ENCODE assay signal across 8 cellular contexts in the genomic region with DNA sequence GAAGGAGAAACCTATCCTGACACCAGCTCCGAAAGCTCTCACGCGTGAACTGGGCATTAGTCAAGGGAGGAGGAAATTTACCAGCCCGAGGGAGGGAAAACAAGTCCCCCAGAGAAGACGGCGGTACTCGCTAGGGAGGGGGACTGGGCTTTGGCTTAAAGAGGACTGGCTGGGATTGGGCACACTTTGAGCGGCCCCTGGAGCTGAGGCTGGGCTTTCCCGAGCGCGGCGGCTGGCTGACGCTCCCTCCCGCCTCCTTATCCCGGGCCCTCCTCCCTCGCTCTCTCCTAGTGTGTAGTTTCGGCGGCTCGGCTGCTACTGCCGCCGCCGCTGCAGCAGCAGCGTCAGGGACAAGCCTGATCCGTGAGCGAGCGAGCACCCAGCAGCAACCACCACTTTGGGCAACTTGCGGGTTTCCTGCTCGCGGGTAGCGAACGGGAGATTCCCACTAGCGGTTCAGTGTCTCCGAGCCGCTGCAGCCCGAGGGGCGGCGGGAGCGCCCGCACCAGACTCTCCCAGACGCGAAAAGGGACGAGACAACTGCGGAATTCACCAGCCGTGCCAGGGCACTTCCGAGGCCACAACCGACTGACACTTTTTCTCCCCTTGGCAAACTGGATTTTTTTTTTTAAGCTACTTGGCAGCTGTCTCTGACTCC. TPM values are rescaled to one million over a fixed set of nuclear protein-coding genes. Genes with fewer than 3 reads are reported as not detected.
DNase-seq lines count a peak whose midpoint lies in the region; ATAC-seq and TF ChIP-seq lines count a peak whose summit lies in the region.

No MANE protein-coding gene starts in this region.

- H3K4me3 ChIP-seq in kidney epithelial cell (ENCODE audit: low read depth, low read length) (peak overlapping the region; percentile 48), stomach smooth muscle (ENCODE audit: low read length in 2 of 2) (peak overlapping the region; percentile 97)

- peak overlapping the region; percentile 62 to 68 for H3K9ac ChIP-seq in stomach smooth muscle (ENCODE audit: low read length in 2 of 2)

- H3K27me3 ChIP-seq in kidney epithelial cell (ENCODE audit: control insufficient read depth, insufficient read depth, low read length) (peaks cover 17% of the 10 kb centered on the region), stomach smooth muscle (ENCODE audit: control insufficient read depth in 1 of 2, insufficient read depth in 2 of 2, low read length in 2 of 2) (no peaks in the 10 kb centered on the region)

- no peaks in the 10 kb centered on the region for H3K9me3 ChIP-seq in stomach smooth muscle (ENCODE audit: control insufficient read depth in 2 of 2, low read length in 2 of 2)

- H3K36me3 ChIP-seq in kidney epithelial cell (ENCODE audit: control insufficient read depth, insufficient read depth, low read length) = no peaks in the 10 kb centered on the region
- H3K36me3 ChIP-seq in stomach smooth muscle (ENCODE audit: control insufficient read depth in 2 of 2, insufficient read depth in 2 of 2, low read length in 2 of 2) = peaks cover 2 to 3% of the 10 kb centered on the region in 2 donors

- H3K9me3 Mint-ChIP-seq in activated T-cell treated with anti-CD3 and anti-CD28 coated beads, Interleukin-2, amount 50 U/mL, for 72 hours = no peaks in the 10 kb centered on the region
- H3K9me3 Mint-ChIP-seq in chondrocyte (ENCODE audit: low read depth) = no peaks in the 10 kb centered on the region

- peaks cover 0 to 6% of the 10 kb centered on the region in 2 donors for H3K36me3 Mint-ChIP-seq in activated T-cell treated with anti-CD3 and anti-CD28 coated beads, Interleukin-2, amount 50 U/mL, for 72 hours (ENCODE audit: insufficient read depth in 2 of 2)
- H3K36me3 Mint-ChIP-seq in chondrocyte (ENCODE audit: low read depth) = peaks cover 11% of the 10 kb centered on the region

- peaks cover 61% of the 10 kb centered on the region for H3K27me3 Mint-ChIP-seq in activated T-cell treated with anti-CD3 and anti-CD28 coated beads, Interleukin-2, amount 50 U/mL, for 72 hours (ENCODE audit: low read depth)
- no peaks in the 10 kb centered on the region for H3K27me3 Mint-ChIP-seq in chondrocyte (ENCODE audit: low read depth)

- H3K4me1 Mint-ChIP-seq in activated T-cell treated with anti-CD3 and anti-CD28 coated beads, Interleukin-2, amount 50 U/mL, for 72 hours (ENCODE audit: low read depth) = peaks cover 38% of the 10 kb centered on the region
- peaks cover 29% of the 10 kb centered on the region for H3K4me1 Mint-ChIP-seq in chondrocyte (ENCODE audit: low read depth)

- peak overlapping the region; percentile 80 for H3K27ac ChIP-seq in stomach smooth muscle (ENCODE audit: low read length)

- H3K27ac Mint-ChIP-seq in activated T-cell treated with anti-CD3 and anti-CD28 coated beads, Interleukin-2, amount 50 U/mL, for 72 hours = no peak overlapping the region
- peak overlapping the region; percentile 98 for H3K27ac Mint-ChIP-seq in chondrocyte (ENCODE audit: unreplicated experiment)

- peaks cover 24% of the 10 kb centered on the region for H3K4me1 ChIP-seq in stomach smooth muscle (ENCODE audit: control insufficient read depth, insufficient read depth, low read length)

- peak overlapping the region; percentile 61 to 81 for H3K4me3 Mint-ChIP-seq in activated T-cell treated with anti-CD3 and anti-CD28 coated beads, Interleukin-2, amount 50 U/mL, for 72 hours
- H3K4me3 Mint-ChIP-seq in chondrocyte (ENCODE audit: unreplicated experiment) = peak overlapping the region; percentile 95

- ATAC-seq in activated T-cell treated with anti-CD3 and anti-CD28 coated beads, Interleukin-2, amount 50 U/mL, for 72 hours (replicated peaks in 1 of 2) = no peak
- ATAC-seq in HG03045 (IDR thresholded peaks at IDR 0.05; ENCODE audit: unreplicated experiment) (no peak), GM19328 (IDR thresholded peaks at IDR 0.05; ENCODE audit: unreplicated experiment) (no peak)

- TF ChIP-seq CTCF in chondrocyte (IDR thresholded peaks at IDR 0.05) = no peak
- no peak for TF ChIP-seq CTCF in kidney epithelial cell (IDR thresholded peaks at IDR 0.05; ENCODE audit: insufficient read depth, low read length, poor library complexity, severe bottlenecking)

- no peak for DNase-seq in activated T-cell treated with anti-CD3 and anti-CD28 coated beads, Interleukin-2, amount 50 U/mL, for 72 hours
- DNase-seq in activated T-cell treated with anti-CD3 and anti-CD28 coated beads for 4 hours (no peak), NCI-H446 (lab: John Stamatoyannopoulos, UW) (peak; percentile 45 to 79), chondrocyte (ENCODE audit: low spot score) (peak; percentile 90), kidney epithelial cell (ENCODE audit: low read depth) (no peak)

RNA-seq across cellular contexts. Expression of gene PCDH7, which starts 0.7 kb away (rescaled TPM):
- total RNA-seq in activated T-cell treated with anti-CD3 and anti-CD28 coated beads, Interleukin-2, amount 50 U/mL, for 72 hours = not detected
- total RNA-seq in chondrocyte (70.3 to 141 TPM (median 72.3 TPM) in 3 replicates), kidney epithelial cell (8.2 and 9.7 TPM in 2 replicates)

Comparison
In these comparisons a context has a peak if more than half of its experiments do, and no peak if none do; other contexts are left out.
1. DNase-seq: peak in NCI-H446 (2 of 2) and chondrocyte (single experiment); none in activated T-cell treated with anti-CD3 and anti-CD28 coated beads, Interleukin-2, amount 50 U/mL, for 72 hours (0 of 2), activated T-cell treated with anti-CD3 and anti-CD28 coated beads for 4 hours (single experiment) and kidney epithelial cell (single experiment).